1 cellular context compared by ENCODE assay signal in the genomic region with DNA sequence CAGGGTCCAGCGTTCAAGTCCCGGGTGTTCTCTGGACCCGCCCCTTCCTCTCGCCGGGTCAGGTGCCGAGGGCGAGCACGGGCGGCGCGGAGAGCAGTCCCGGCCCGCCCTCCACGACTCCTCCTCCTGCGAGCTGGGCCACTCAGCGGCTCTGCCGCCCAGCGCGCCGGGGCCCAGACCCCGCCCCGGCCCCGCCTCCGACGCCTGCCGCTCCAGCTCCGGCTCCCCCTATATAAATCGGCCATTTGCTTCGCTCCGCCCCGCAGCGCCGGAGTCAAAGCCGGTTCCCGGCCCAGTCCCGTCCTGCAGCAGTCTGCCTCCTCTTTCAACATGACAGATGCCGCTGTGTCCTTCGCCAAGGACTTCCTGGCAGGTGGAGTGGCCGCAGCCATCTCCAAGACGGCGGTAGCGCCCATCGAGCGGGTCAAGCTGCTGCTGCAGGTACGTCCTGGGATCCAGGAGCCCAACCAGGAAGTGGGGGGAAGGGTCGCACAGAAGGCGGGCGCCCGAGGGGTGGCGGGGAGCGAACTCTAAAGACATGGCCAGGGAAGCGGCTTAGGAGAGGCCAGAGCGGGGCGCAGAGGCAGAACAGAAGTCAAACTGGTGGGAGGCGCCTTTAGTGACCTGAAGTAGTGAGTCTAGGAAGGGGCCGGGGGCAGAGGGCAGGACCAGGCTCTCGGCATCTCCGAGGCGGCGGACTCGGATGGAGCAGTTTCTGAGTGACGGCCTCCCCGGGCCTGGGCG.
TF ChIP-seq lines count a peak whose summit lies in the region.

A gene (plus strand): TSS at position 259 of the 744 bp plus-strand sequence. CDS start 72 bp downstream, at position 331.

TF ChIP-seq in K562, 482 proteins besides CTCF, POLR2A, EP300 and RAD21 (continued from another document and continues in another):
- TF ChIP-seq, protein P1, sequence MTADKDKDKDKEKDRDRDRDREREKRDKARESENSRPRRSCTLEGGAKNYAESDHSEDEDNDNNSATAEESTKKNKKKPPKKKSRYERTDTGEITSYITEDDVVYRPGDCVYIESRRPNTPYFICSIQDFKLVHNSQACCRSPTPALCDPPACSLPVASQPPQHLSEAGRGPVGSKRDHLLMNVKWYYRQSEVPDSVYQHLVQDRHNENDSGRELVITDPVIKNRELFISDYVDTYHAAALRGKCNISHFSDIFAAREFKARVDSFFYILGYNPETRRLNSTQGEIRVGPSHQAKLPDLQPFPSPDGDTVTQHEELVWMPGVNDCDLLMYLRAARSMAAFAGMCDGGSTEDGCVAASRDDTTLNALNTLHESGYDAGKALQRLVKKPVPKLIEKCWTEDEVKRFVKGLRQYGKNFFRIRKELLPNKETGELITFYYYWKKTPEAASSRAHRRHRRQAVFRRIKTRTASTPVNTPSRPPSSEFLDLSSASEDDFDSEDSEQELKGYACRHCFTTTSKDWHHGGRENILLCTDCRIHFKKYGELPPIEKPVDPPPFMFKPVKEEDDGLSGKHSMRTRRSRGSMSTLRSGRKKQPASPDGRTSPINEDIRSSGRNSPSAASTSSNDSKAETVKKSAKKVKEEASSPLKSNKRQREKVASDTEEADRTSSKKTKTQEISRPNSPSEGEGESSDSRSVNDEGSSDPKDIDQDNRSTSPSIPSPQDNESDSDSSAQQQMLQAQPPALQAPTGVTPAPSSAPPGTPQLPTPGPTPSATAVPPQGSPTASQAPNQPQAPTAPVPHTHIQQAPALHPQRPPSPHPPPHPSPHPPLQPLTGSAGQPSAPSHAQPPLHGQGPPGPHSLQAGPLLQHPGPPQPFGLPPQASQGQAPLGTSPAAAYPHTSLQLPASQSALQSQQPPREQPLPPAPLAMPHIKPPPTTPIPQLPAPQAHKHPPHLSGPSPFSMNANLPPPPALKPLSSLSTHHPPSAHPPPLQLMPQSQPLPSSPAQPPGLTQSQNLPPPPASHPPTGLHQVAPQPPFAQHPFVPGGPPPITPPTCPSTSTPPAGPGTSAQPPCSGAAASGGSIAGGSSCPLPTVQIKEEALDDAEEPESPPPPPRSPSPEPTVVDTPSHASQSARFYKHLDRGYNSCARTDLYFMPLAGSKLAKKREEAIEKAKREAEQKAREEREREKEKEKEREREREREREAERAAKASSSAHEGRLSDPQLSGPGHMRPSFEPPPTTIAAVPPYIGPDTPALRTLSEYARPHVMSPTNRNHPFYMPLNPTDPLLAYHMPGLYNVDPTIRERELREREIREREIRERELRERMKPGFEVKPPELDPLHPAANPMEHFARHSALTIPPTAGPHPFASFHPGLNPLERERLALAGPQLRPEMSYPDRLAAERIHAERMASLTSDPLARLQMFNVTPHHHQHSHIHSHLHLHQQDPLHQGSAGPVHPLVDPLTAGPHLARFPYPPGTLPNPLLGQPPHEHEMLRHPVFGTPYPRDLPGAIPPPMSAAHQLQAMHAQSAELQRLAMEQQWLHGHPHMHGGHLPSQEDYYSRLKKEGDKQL (CRISPR knock-in tag; IDR thresholded peaks at IDR 0.05; ENCODE audit: borderline replicate concordance) = no peak
- no peak for TF ChIP-seq KLF1 (tag; IDR thresholded peaks at IDR 0.05)
- TF ChIP-seq RFX5 (IDR thresholded peaks at IDR 0.05; ENCODE audit: low read depth, low read length) = no peak
- peak; percentile 91 for TF ChIP-seq NFRKB (IDR thresholded peaks at IDR 0.05; ENCODE audit: low read depth)
- TF ChIP-seq HNRNPUL1 (IDR thresholded peaks at IDR 0.05; ENCODE audit: low read length) = no peak
- no peak for TF ChIP-seq KDM2B (CRISPR knock-in tag; IDR thresholded peaks at IDR 0.05)
- TF ChIP-seq, protein P2, sequence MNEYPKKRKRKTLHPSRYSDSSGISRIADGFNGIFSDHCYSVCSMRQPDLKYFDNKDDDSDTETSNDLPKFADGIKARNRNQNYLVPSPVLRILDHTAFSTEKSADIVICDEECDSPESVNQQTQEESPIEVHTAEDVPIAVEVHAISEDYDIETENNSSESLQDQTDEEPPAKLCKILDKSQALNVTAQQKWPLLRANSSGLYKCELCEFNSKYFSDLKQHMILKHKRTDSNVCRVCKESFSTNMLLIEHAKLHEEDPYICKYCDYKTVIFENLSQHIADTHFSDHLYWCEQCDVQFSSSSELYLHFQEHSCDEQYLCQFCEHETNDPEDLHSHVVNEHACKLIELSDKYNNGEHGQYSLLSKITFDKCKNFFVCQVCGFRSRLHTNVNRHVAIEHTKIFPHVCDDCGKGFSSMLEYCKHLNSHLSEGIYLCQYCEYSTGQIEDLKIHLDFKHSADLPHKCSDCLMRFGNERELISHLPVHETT (CRISPR knock-in tag; conservative IDR thresholded peaks at IDR 0.05 in 1 of 2, IDR thresholded peaks at IDR 0.05 in 1 of 2) = no peak
- TF ChIP-seq, protein P3, sequence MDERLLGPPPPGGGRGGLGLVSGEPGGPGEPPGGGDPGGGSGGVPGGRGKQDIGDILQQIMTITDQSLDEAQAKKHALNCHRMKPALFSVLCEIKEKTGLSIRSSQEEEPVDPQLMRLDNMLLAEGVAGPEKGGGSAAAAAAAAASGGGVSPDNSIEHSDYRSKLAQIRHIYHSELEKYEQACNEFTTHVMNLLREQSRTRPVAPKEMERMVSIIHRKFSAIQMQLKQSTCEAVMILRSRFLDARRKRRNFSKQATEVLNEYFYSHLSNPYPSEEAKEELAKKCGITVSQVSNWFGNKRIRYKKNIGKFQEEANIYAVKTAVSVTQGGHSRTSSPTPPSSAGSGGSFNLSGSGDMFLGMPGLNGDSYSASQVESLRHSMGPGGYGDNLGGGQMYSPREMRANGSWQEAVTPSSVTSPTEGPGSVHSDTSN (CRISPR knock-in tag; IDR thresholded peaks at IDR 0.05; ENCODE audit: low read depth) = no peak
- TF ChIP-seq, protein P3 (tag; conservative IDR thresholded peaks at IDR 0.05; ENCODE audit: low read depth) = no peak
- no peak for TF ChIP-seq ZNF24 (IDR thresholded peaks at IDR 0.05)
- no peak for TF ChIP-seq JUNB (CRISPR knock-in tag; conservative IDR thresholded peaks at IDR 0.05)
- TF ChIP-seq, protein P4, sequence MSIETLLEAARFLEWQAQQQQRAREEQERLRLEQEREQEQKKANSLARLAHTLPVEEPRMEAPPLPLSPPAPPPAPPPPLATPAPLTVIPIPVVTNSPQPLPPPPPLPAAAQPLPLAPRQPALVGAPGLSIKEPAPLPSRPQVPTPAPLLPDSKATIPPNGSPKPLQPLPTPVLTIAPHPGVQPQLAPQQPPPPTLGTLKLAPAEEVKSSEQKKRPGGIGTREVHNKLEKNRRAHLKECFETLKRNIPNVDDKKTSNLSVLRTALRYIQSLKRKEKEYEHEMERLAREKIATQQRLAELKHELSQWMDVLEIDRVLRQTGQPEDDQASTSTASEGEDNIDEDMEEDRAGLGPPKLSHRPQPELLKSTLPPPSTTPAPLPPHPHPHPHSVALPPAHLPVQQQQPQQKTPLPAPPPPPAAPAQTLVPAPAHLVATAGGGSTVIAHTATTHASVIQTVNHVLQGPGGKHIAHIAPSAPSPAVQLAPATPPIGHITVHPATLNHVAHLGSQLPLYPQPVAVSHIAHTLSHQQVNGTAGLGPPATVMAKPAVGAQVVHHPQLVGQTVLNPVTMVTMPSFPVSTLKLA (conservative IDR thresholded peaks at IDR 0.05) = peak in 1 of 2 experiments; percentile 33; a peak in 1 of 4 replicates
- no peak for TF ChIP-seq PTBP1 (IDR thresholded peaks at IDR 0.05; ENCODE audit: low read depth, low read length)
- no peak for TF ChIP-seq ZNF583 (CRISPR knock-in tag; IDR thresholded peaks at IDR 0.05)
- TF ChIP-seq, protein P5, sequence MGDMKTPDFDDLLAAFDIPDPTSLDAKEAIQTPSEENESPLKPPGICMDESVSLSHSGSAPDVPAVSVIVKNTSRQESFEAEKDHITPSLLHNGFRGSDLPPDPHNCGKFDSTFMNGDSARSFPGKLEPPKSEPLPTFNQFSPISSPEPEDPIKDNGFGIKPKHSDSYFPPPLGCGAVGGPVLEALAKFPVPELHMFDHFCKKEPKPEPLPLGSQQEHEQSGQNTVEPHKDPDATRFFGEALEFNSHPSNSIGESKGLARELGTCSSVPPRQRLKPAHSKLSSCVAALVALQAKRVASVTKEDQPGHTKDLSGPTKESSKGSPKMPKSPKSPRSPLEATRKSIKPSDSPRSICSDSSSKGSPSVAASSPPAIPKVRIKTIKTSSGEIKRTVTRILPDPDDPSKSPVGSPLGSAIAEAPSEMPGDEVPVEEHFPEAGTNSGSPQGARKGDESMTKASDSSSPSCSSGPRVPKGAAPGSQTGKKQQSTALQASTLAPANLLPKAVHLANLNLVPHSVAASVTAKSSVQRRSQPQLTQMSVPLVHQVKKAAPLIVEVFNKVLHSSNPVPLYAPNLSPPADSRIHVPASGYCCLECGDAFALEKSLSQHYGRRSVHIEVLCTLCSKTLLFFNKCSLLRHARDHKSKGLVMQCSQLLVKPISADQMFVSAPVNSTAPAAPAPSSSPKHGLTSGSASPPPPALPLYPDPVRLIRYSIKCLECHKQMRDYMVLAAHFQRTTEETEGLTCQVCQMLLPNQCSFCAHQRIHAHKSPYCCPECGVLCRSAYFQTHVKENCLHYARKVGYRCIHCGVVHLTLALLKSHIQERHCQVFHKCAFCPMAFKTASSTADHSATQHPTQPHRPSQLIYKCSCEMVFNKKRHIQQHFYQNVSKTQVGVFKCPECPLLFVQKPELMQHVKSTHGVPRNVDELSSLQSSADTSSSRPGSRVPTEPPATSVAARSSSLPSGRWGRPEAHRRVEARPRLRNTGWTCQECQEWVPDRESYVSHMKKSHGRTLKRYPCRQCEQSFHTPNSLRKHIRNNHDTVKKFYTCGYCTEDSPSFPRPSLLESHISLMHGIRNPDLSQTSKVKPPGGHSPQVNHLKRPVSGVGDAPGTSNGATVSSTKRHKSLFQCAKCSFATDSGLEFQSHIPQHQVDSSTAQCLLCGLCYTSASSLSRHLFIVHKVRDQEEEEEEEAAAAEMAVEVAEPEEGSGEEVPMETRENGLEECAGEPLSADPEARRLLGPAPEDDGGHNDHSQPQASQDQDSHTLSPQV (IDR thresholded peaks at IDR 0.05) = no peak
- TF ChIP-seq TOE1 (IDR thresholded peaks at IDR 0.05; ENCODE audit: borderline replicate concordance) = no peak
- no peak for TF ChIP-seq TOE1 (CRISPR knock-in tag; IDR thresholded peaks at IDR 0.05; ENCODE audit: borderline replicate concordance, low read depth)
- TF ChIP-seq, protein P6, sequence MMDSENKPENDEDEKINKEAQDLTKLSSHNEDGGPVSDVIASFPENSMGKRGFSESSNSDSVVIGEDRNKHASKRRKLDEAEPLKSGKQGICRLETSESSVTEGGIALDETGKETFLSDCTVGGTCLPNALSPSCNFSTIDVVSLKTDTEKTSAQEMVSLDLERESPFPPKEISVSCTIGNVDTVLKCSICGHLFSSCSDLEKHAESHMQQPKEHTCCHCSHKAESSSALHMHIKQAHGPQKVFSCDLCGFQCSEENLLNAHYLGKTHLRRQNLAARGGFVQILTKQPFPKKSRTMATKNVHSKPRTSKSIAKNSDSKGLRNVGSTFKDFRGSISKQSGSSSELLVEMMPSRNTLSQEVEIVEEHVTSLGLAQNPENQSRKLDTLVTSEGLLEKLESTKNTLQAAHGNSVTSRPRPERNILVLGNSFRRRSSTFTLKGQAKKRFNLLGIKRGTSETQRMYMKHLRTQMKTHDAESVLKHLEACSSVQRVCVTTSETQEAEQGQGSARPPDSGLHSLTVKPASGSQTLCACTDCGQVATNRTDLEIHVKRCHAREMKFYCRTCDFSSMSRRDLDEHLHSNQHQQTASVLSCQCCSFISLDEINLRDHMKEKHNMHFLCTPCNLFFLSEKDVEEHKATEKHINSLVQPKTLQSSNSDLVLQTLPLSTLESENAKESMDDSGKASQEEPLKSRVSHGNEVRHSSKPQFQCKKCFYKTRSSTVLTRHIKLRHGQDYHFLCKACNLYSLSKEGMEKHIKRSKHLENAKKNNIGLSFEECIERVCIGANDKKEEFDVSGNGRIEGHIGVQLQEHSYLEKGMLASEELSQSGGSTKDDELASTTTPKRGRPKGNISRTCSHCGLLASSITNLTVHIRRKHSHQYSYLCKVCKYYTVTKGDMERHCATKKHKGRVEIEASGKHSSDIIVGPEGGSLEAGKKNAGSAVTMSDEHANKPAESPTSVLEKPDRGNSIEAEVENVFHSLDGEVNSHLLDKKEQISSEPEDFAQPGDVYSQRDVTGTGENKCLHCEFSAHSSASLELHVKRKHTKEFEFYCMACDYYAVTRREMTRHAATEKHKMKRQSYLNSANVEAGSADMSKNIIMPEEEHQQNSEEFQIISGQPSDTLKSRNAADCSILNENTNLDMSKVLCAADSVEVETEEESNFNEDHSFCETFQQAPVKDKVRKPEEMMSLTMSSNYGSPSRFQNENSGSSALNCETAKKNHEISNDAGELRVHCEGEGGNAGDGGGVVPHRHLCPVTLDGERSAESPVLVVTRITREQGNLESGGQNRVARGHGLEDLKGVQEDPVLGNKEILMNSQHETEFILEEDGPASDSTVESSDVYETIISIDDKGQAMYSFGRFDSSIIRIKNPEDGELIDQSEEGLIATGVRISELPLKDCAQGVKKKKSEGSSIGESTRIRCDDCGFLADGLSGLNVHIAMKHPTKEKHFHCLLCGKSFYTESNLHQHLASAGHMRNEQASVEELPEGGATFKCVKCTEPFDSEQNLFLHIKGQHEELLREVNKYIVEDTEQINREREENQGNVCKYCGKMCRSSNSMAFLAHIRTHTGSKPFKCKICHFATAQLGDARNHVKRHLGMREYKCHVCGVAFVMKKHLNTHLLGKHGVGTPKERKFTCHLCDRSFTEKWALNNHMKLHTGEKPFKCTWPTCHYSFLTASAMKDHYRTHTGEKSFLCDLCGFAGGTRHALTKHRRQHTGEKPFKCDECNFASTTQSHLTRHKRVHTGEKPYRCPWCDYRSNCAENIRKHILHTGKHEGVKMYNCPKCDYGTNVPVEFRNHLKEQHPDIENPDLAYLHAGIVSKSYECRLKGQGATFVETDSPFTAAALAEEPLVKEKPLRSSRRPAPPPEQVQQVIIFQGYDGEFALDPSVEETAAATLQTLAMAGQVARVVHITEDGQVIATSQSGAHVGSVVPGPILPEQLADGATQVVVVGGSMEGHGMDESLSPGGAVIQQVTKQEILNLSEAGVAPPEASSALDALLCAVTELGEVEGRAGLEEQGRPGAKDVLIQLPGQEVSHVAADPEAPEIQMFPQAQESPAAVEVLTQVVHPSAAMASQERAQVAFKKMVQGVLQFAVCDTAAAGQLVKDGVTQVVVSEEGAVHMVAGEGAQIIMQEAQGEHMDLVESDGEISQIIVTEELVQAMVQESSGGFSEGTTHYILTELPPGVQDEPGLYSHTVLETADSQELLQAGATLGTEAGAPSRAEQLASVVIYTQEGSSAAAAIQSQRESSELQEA (IDR thresholded peaks at IDR 0.05; ENCODE audit: low read depth) = no peak
- no peak for TF ChIP-seq MEF2A (IDR thresholded peaks at IDR 0.05; ENCODE audit: control insufficient read depth, low read depth, low read length)
- no peak for TF ChIP-seq ZNF134 (CRISPR knock-in tag; conservative IDR thresholded peaks at IDR 0.05)
- no peak for TF ChIP-seq RNF2 (IDR thresholded peaks at IDR 0.05)
- TF ChIP-seq SAP30 (IDR thresholded peaks at IDR 0.05; ENCODE audit: borderline replicate concordance, insufficient read depth, low read depth, low read length, poor library complexity, severe bottlenecking) = peak; percentile 45
- no peak for TF ChIP-seq ZZZ3 (IDR thresholded peaks at IDR 0.05)
- TF ChIP-seq MCM2 (IDR thresholded peaks at IDR 0.05; ENCODE audit: low read depth) = no peak
- no peak for TF ChIP-seq ZKSCAN1 (IDR thresholded peaks at IDR 0.05; ENCODE audit: low read depth, low read length)
- no peak for TF ChIP-seq TEAD4 (IDR thresholded peaks at IDR 0.05; ENCODE audit: low read length)
- no peak for TF ChIP-seq TEAD4 (CRISPR knock-in tag; IDR thresholded peaks at IDR 0.05; ENCODE audit: borderline replicate concordance)
- no peak for TF ChIP-seq DDX20 (tag; IDR thresholded peaks at IDR 0.05; ENCODE audit: low read depth)
- no peak for TF ChIP-seq TSC22D4 (tag; IDR thresholded peaks at IDR 0.05)
- TF ChIP-seq ZC3H11A (IDR thresholded peaks at IDR 0.05; ENCODE audit: low read depth, low read length) = no peak
